Comparison of ENCODE assay signal across 14 cellular contexts in the genomic region with DNA sequence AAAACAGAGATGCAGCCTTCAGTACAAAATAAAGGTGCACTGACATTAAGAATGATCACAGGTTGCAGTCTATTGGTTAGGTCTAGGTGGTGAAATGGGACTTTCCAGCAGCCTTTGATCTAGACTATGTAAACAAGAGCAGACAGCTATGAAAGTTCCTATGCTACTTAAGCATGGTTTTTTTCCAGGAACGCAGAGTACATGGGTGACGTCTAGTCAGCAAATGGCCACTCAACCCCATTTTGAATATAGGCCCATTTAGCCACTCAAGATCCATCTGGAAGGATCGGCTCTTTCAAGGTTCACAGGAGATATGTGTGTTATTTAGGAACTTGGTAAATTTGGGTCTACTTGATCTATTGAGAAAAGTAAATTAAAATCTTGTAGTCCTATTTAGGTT.
DNase-seq lines count a peak whose midpoint lies in the region; ATAC-seq and TF ChIP-seq lines count a peak whose summit lies in the region.
"Had no signal": no experiment of that assay in that cellular context is flagged by ENCODE, and none has a peak within 500 bp of the region (broad histone marks: within the 10 kb centered on the region; RNA-seq: fewer than 3 reads in every experiment).

No MANE protein-coding gene starts in this region.

- POLR2A ChIA-PET in GM10248 (lab: Yijun Ruan, JAX): no interaction called here

- TF ChIP-seq CTCF in GM10248 (IDR thresholded peaks at IDR 0.05; ENCODE audit: control extremely low read depth, extremely low read depth, low read depth, missing control alignments) (no peak), epithelial cell of proximal tubule (conservative IDR thresholded peaks at IDR 0.05; ENCODE audit: low read depth, low read length) (no peak), prostate gland (IDR thresholded peaks at IDR 0.05) (no peak)

- H3K27ac Mint-ChIP-seq in immature natural killer cell: no peak overlapping the region
- H3K27ac Mint-ChIP-seq: activated B cell treated with CpG ODN at 0.5 μM for 24 hours had no signal

- H3K27ac ChIP-seq in prostate gland: no peak overlapping the region
- H3K27ac ChIP-seq: ascending aorta, SJCRH30 had no signal

- intact Hi-C loops in prostate gland (cut with DNase I): no loop called here

- CTCF ChIA-PET in GM10248 (lab: Yijun Ruan, JAX): interaction anchor here (1.4 kb wide), 1 partner anchor 10 kb away, joined by 5 read pairs; no protein-coding TSS in a partner anchor

- H3K9me3 Mint-ChIP-seq in immature natural killer cell: peaks cover 1 to 36% (median 17%) of the 10 kb centered on the region in 6 donors

- no peak for TF ChIP-seq POLR2A in prostate gland (IDR thresholded peaks at IDR 0.05)

- no peaks in the 10 kb centered on the region for H3K36me3 ChIP-seq in prostate gland
- H3K36me3 ChIP-seq: ascending aorta, SJCRH30 had no signal

- H3K4me1 Mint-ChIP-seq in immature natural killer cell: no peaks in the 10 kb centered on the region
- H3K4me1 Mint-ChIP-seq: activated B cell treated with CpG ODN at 0.5 μM for 24 hours had no signal

- H3K4me3 Mint-ChIP-seq in immature natural killer cell: no peak overlapping the region
- H3K4me3 Mint-ChIP-seq: activated B cell treated with CpG ODN at 0.5 μM for 24 hours; activated T-cell treated with anti-CD3 and anti-CD28 coated beads, Interleukin-2, amount 50 U/mL, for 4 hours had no signal

- no peaks in the 10 kb centered on the region for H3K9me3 ChIP-seq in prostate gland
- H3K9me3 ChIP-seq: ascending aorta, SJCRH30 had no signal

- ATAC-seq in GM19467 (IDR thresholded peaks at IDR 0.05; ENCODE audit: unreplicated experiment) (peak; percentile 58), HG03460 (IDR thresholded peaks at IDR 0.05; ENCODE audit: unreplicated experiment) (peak; percentile 70), GM18517 (IDR thresholded peaks at IDR 0.05; ENCODE audit: unreplicated experiment) (no peak), HG02623 (IDR thresholded peaks at IDR 0.05; ENCODE audit: unreplicated experiment) (no peak)
- ATAC-seq: activated T-cell treated with anti-CD3 and anti-CD28 coated beads, Interleukin-2, amount 50 U/mL, for 4 hours had no signal

- 34% methylated on average over 3 of the region's 3 CpGs for WGBS in prostate gland

- H3K27me3 Mint-ChIP-seq in immature natural killer cell (ENCODE audit: low read depth in 3 of 3): no peaks in the 10 kb centered on the region
- H3K27me3 Mint-ChIP-seq: activated B cell treated with CpG ODN at 0.5 μM for 24 hours had no signal

- no peaks in the 10 kb centered on the region for H3K36me3 Mint-ChIP-seq in immature natural killer cell

- H3K4me3 ChIP-seq in epithelial cell of proximal tubule (ENCODE audit: low read depth, low read length) (no peak overlapping the region), prostate gland (no peak overlapping the region)
- H3K4me3 ChIP-seq: ascending aorta, SJCRH30 had no signal

- DNase-seq in GM10248 (ENCODE audit: extremely low spot score) (peak; percentile 10), epithelial cell of proximal tubule (ENCODE audit: low read depth) (peak; percentile 25), prostate gland (ENCODE audit: low spot score) (no peak), immature natural killer cell (no peak)
- DNase-seq: activated B cell treated with CpG ODN at 0.5 μM for 24 hours; activated T-cell treated with anti-CD3 and anti-CD28 coated beads, Interleukin-2, amount 50 U/mL, for 4 hours; AML-193; NCI-H526; SJCRH30 had no signal

- H3K27me3 ChIP-seq in prostate gland (replicated peaks; ENCODE audit: insufficient read depth): no peaks in the 10 kb centered on the region
- H3K27me3 ChIP-seq: ascending aorta, SJCRH30 had no signal

- H3K4me1 ChIP-seq in prostate gland (replicated peaks): no peaks in the 10 kb centered on the region
- H3K4me1 ChIP-seq: ascending aorta, SJCRH30 had no signal

Comparison
In these comparisons a context has a peak if more than half of its experiments do, and no peak if none do; other contexts are left out.
1. DNase-seq: peak in GM10248 (single experiment) and epithelial cell of proximal tubule (single experiment); none in prostate gland (single experiment) and immature natural killer cell (0 of 3).
2. ATAC-seq: peak in GM19467 (single experiment) and HG03460 (single experiment); none in GM18517 (single experiment) and HG02623 (single experiment).